In the genomic region with DNA sequence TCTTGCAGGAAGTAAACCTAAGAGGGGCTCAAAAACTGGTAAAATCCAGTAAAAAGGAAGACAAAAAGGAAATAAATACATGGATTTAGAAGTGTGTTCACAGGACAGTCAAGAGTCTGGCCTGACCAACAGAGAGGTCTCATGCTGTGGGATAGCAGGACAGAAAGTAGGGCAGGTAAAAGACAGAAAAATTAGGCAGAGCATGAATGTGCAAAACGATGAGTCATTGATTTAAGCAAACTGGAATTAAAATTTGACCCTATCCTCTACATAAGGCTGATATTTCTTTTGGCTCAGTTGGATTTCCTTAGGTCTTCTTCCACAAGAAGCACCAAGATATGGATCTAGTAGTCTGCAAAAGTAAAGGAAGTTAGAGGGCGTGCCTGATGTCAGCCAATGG, we compare ENCODE assay signal across 18 cellular contexts. TPM values are rescaled to one million over a fixed set of nuclear protein-coding genes. Genes with fewer than 3 reads are reported as not detected.
DNase-seq lines count a peak whose midpoint lies in the region; ATAC-seq and TF ChIP-seq lines count a peak whose summit lies in the region.
"Had no signal": no experiment of that assay in that cellular context is flagged by ENCODE, and none has a peak within 500 bp of the region (broad histone marks: within the 10 kb centered on the region; RNA-seq: fewer than 3 reads in every experiment).

No MANE protein-coding gene starts in this region.

- H3K36me3 ChIP-seq in DND-41 (ENCODE audit: insufficient read depth, low read length) = no peaks in the 10 kb centered on the region
- H3K36me3 ChIP-seq in OCI-LY3 (replicated peaks; ENCODE audit: low read depth, low read length) = peaks cover 81% of the 10 kb centered on the region
- H3K36me3 ChIP-seq in thyroid gland = no peaks in the 10 kb centered on the region
- H3K36me3 ChIP-seq in neuronal stem cell (replicated peaks in 1 of 2; ENCODE audit: control insufficient read depth in 2 of 2, insufficient read depth in 2 of 2, low read length in 2 of 2) = no peaks in the 10 kb centered on the region

- H3K4me2 ChIP-seq in DND-41 (ENCODE audit: insufficient read depth, low read length) = no peak overlapping the region
- no peak overlapping the region for H3K4me2 ChIP-seq in OCI-LY3 (ENCODE audit: low read length)
- H3K4me2 ChIP-seq in neuronal stem cell (ENCODE audit: insufficient read depth, low read length, poor library complexity, severe bottlenecking) = no peak overlapping the region
- H3K4me2 ChIP-seq: GM23338, PC-9 had no signal

- no peak overlapping the region for H2BK120ac ChIP-seq in neuronal stem cell (ENCODE audit: low read depth, low read length)

- no peak overlapping the region for H3K27ac ChIP-seq in DND-41 (ENCODE audit: low read length)
- H3K27ac ChIP-seq in OCI-LY3 (ENCODE audit: low read length) = 0 out of 2 replicates have a peak overlapping the region, but pooled peaks have one; percentile 12
- no peak overlapping the region for H3K27ac ChIP-seq in thyroid gland
- no peak overlapping the region for H3K27ac ChIP-seq in neuronal stem cell (replicated peaks; ENCODE audit: low read length)
- H3K27ac ChIP-seq: PC-9 had no signal

- H4K8ac ChIP-seq in neuronal stem cell (ENCODE audit: low read depth, low read length) = no peak overlapping the region

- POLR2A ChIA-PET in activated CD4-positive, alpha-beta T cell treated with anti-CD3 and anti-CD28 coated beads, Interleukin-2, amount 10 ng/mL, durations not matched to agents 7 days and 5 days (lab: Charles Lee) = no interaction called here

- no peak overlapping the region for H3K23ac ChIP-seq in neuronal stem cell (ENCODE audit: low read depth, low read length, poor library complexity)

- no peak overlapping the region for H4K91ac ChIP-seq in neuronal stem cell (ENCODE audit: low read depth, low read length, poor library complexity)

- H3K79me1 ChIP-seq in neuronal stem cell (ENCODE audit: low read depth, low read length) = no peaks in the 10 kb centered on the region

- H4K20me1 ChIP-seq in DND-41 (ENCODE audit: insufficient read depth, low read length) (no peaks in the 10 kb centered on the region), OCI-LY3 (ENCODE audit: insufficient read depth, low read length) (peaks cover 30% of the 10 kb centered on the region)

- H3K14ac ChIP-seq in neuronal stem cell (ENCODE audit: low read length) = no peak overlapping the region

- no peaks in the 10 kb centered on the region for H3K79me2 ChIP-seq in DND-41 (ENCODE audit: insufficient read depth, low read length)
- H3K79me2 ChIP-seq in OCI-LY3 (ENCODE audit: low read length) = peaks cover 48% of the 10 kb centered on the region

- 81 to 83% methylated on average over 2 of the region's 2 CpGs for WGBS in thyroid gland, 2 donors
- no CpG with 5 or more reads among the region's 2 CpGs for WGBS in neuronal stem cell (ENCODE audit: extremely low coverage in 2 of 2, insufficient read length in 2 of 2, insufficient replicate concordance in 1 of 2), 2 donors

- no peak overlapping the region for H2BK5ac ChIP-seq in neuronal stem cell (ENCODE audit: low read length)

- peaks cover 42% of the 10 kb centered on the region for H3K4me1 Mint-ChIP-seq in activated CD4-positive, alpha-beta T cell treated with anti-CD3 and anti-CD28 coated beads, Interleukin-2, amount 10 ng/mL, durations not matched to agents 7 days and 5 days
- H3K4me1 Mint-ChIP-seq in activated naive CD8-positive, alpha-beta T cell (ENCODE audit: low read depth) = peaks cover 57% of the 10 kb centered on the region

- H3K36me3 Mint-ChIP-seq in activated CD4-positive, alpha-beta T cell treated with anti-CD3 and anti-CD28 coated beads, Interleukin-2, amount 10 ng/mL, durations not matched to agents 7 days and 5 days (ENCODE audit: low read depth) = peaks cover 5% of the 10 kb centered on the region
- no peaks in the 10 kb centered on the region for H3K36me3 Mint-ChIP-seq in activated naive CD8-positive, alpha-beta T cell
- H3K36me3 Mint-ChIP-seq: CD14-positive monocyte had no signal

- H2BK15ac ChIP-seq in neuronal stem cell (ENCODE audit: low read length) = no peak overlapping the region

- H2BK12ac ChIP-seq in neuronal stem cell (ENCODE audit: low read length) = no peak overlapping the region

- H2AFZ ChIP-seq in DND-41 (ENCODE audit: low read depth, low read length) (peak overlapping the region; percentile 26; the same call in 1 of the 2 replicates), OCI-LY3 (ENCODE audit: low read depth, low read length) (no peak overlapping the region), neuronal stem cell (ENCODE audit: low read length) (no peak overlapping the region)
- H2AFZ ChIP-seq: GM23338, PC-9 had no signal

- H3K4ac ChIP-seq in neuronal stem cell (ENCODE audit: low read length) = no peak overlapping the region

- H3K27ac Mint-ChIP-seq in activated CD4-positive, alpha-beta T cell treated with anti-CD3 and anti-CD28 coated beads, Interleukin-2, amount 10 ng/mL, durations not matched to agents 7 days and 5 days = peak overlapping the region; percentile 37
- H3K27ac Mint-ChIP-seq in activated naive CD8-positive, alpha-beta T cell = peak overlapping the region; percentile 93
- H3K27ac Mint-ChIP-seq: CD14-positive monocyte, GM23338 had no signal

- CTCF ChIA-PET in activated CD4-positive, alpha-beta T cell treated with anti-CD3 and anti-CD28 coated beads, Interleukin-2, amount 10 ng/mL, durations not matched to agents 7 days and 5 days (lab: Charles Lee) = no interaction called here

- H3K18ac ChIP-seq in neuronal stem cell (ENCODE audit: low read length) = no peak overlapping the region

- intact Hi-C loops in thyroid gland (cut with DNase I) = no loop called here

- H3K4me1 ChIP-seq in DND-41 (ENCODE audit: insufficient read depth, low read length) (peaks cover 21% of the 10 kb centered on the region), OCI-LY3 (ENCODE audit: low read length) (peaks cover 37% of the 10 kb centered on the region), thyroid gland (no peaks in the 10 kb centered on the region), neuronal stem cell (ENCODE audit: control insufficient read depth in 2 of 2, insufficient read depth in 1 of 2, low read depth in 1 of 2, low read length in 2 of 2) (no peaks in the 10 kb centered on the region)
- H3K4me1 ChIP-seq: Caco-2 had no signal

- H3K27me3 ChIP-seq in DND-41 (ENCODE audit: insufficient read depth, low read length, poor library complexity) (no peaks in the 10 kb centered on the region), OCI-LY3 (ENCODE audit: low read depth, low read length) (no peaks in the 10 kb centered on the region), thyroid gland (no peaks in the 10 kb centered on the region), neuronal stem cell (ENCODE audit: control insufficient read depth in 3 of 3, insufficient read depth in 3 of 3, low read depth in 1 of 3, low read length in 3 of 3) (no peaks in the 10 kb centered on the region)

- H3K4me3 ChIP-seq in DND-41 (ENCODE audit: low read depth in 1 of 2, low read length in 2 of 2) (no peak overlapping the region), OCI-LY3 (ENCODE audit: low read length) (no peak overlapping the region), thyroid gland (replicated peaks in 1 of 3) (no peak overlapping the region), neuronal stem cell (ENCODE audit: low read length in 2 of 2) (no peak overlapping the region)
- H3K4me3 ChIP-seq: GM23338, PC-9 had no signal

- TF ChIP-seq CTCF in DND-41 (IDR thresholded peaks at IDR 0.05; ENCODE audit: borderline replicate concordance, extremely low read depth, low read length, poor library complexity, severe bottlenecking) (no peak), OCI-LY3 (IDR thresholded peaks at IDR 0.05; ENCODE audit: low read depth, low read length) (no peak), thyroid gland (IDR thresholded peaks at IDR 0.05) (no peak)

- H3K27me3 Mint-ChIP-seq in activated CD4-positive, alpha-beta T cell treated with anti-CD3 and anti-CD28 coated beads, Interleukin-2, amount 10 ng/mL, durations not matched to agents 7 days and 5 days = no peaks in the 10 kb centered on the region
- no peaks in the 10 kb centered on the region for H3K27me3 Mint-ChIP-seq in activated naive CD8-positive, alpha-beta T cell

- H3K4me3 Mint-ChIP-seq in activated CD4-positive, alpha-beta T cell treated with anti-CD3 and anti-CD28 coated beads, Interleukin-2, amount 10 ng/mL, durations not matched to agents 7 days and 5 days = no peak overlapping the region
- H3K4me3 Mint-ChIP-seq in activated naive CD8-positive, alpha-beta T cell = peak overlapping the region; percentile 66
- H3K4me3 Mint-ChIP-seq: CD14-positive monocyte, GM23338 had no signal

- no peak for ATAC-seq in DND-41 (ENCODE audit: insufficient read depth, low read depth)
- ATAC-seq: GM23338 had no signal

- no peak for DNase-seq in activated CD4-positive, alpha-beta T cell treated with anti-CD3 and anti-CD28 coated beads, Interleukin-2, amount 10 ng/mL, durations not matched to agents 7 days and 5 days
- no peak for DNase-seq in activated CD4-positive, alpha-beta T cell treated with anti-CD3 and anti-CD28 coated beads, Interleukin-2, amount 50 U/mL, for 48 hours
- DNase-seq in DND-41 (no peak), thyroid gland (no peak), neuronal stem cell (ENCODE audit: low spot score) (no peak), NCI-H1436 treated with DMSO at 0.1 percent for 48 hours (lab: John Stamatoyannopoulos, UW) (no peak)
- DNase-seq: Caco-2; KBM-7; NCI-H1092; NCI-H1694 treated with DMSO at 0.1 percent for 48 hours; NCI-H69; NK-92 treated with Interleukin-12 subunit alpha and Interleukin-12 subunit beta, amount 100 ng/mL, for 24 hours; PC-9 had no signal

- TF ChIP-seq POLR2A in thyroid gland (IDR thresholded peaks at IDR 0.05) = no peak

- no peak overlapping the region for H2AK5ac ChIP-seq in neuronal stem cell (ENCODE audit: low read depth, low read length)

- no peaks in the 10 kb centered on the region for H3K9me3 ChIP-seq in DND-41 (ENCODE audit: insufficient read depth, low read length, severe bottlenecking)
- H3K9me3 ChIP-seq in OCI-LY3 (ENCODE audit: insufficient read depth, low read length) = no peaks in the 10 kb centered on the region
- no peaks in the 10 kb centered on the region for H3K9me3 ChIP-seq in thyroid gland
- no peaks in the 10 kb centered on the region for H3K9me3 ChIP-seq in neuronal stem cell (replicated peaks in 1 of 2; ENCODE audit: control insufficient read depth in 2 of 2, insufficient read depth in 1 of 2, low read depth in 1 of 2, low read length in 2 of 2)
- H3K9me3 ChIP-seq: Caco-2 had no signal

- H3K9me3 Mint-ChIP-seq in activated CD4-positive, alpha-beta T cell treated with anti-CD3 and anti-CD28 coated beads, Interleukin-2, amount 10 ng/mL, durations not matched to agents 7 days and 5 days = no peaks in the 10 kb centered on the region
- no peaks in the 10 kb centered on the region for H3K9me3 Mint-ChIP-seq in activated naive CD8-positive, alpha-beta T cell (ENCODE audit: low read depth)
- H3K9me3 Mint-ChIP-seq: CD14-positive monocyte, GM23338 had no signal

- H3K9ac ChIP-seq in DND-41 (ENCODE audit: low read depth, low read length) (no peak overlapping the region), OCI-LY3 (ENCODE audit: low read length) (no peak overlapping the region), neuronal stem cell (ENCODE audit: low read depth, low read length, poor library complexity) (no peak overlapping the region)

RNA-seq across cellular contexts. Expression of gene MYB, which starts 19.7 kb away (rescaled TPM):
- total RNA-seq in activated CD4-positive, alpha-beta T cell treated with anti-CD3 and anti-CD28 coated beads, Interleukin-2, amount 10 ng/mL, durations not matched to agents 7 days and 5 days = 10 to 100 TPM; 12.6 to 13.5 TPM
- total RNA-seq in thyroid gland = under 1 TPM in 1 of 4 donors, not detected in 3; 0.75 TPM
- 2.6 TPM for polyA plus RNA-seq in neuronal stem cell (2013, experiment 1 of 2)
- 2.3 TPM for polyA plus RNA-seq in neuronal stem cell (2013, experiment 2 of 2)
- total RNA-seq: MCF 10A had no signal

Comparison
In these comparisons a context has a peak if more than half of its experiments do, and no peak if none do; other contexts are left out.
1. RNA of gene MYB, which starts 19.7 kb away (total RNA-seq): 12.6 to 13.5 TPM in activated CD4-positive, alpha-beta T cell treated with anti-CD3 and anti-CD28 coated beads, Interleukin-2, amount 10 ng/mL, durations not matched to agents 7 days and 5 days; 0.75 TPM in thyroid gland; every median in the first group is over 4 times any median in the second.